Comparison of ENCODE assay signal across 16 cellular contexts in genomic region chr2:69518836-69519235, GRCh38.
DNase-seq lines count a peak whose midpoint lies in the region; ATAC-seq, FAIRE-seq and TF ChIP-seq lines count a peak whose summit lies in the region.
"Had no signal": no experiment of that assay in that cellular context is flagged by ENCODE, and none has a peak within 500 bp of the region (broad histone marks: within the 10 kb centered on the region; RNA-seq: fewer than 3 reads in every experiment).

No MANE protein-coding gene starts in this region.

- peaks cover 17% of the 10 kb centered on the region for H3K4me1 Mint-ChIP-seq in GM23338
- peaks cover 2 to 16% of the 10 kb centered on the region in 2 donors for H3K4me1 Mint-ChIP-seq in effector memory CD8-positive, alpha-beta T cell (ENCODE audit: low read depth in 2 of 2)
- H3K4me1 Mint-ChIP-seq: memory B cell had no signal

- H3K9me3 ChIP-seq in left lung: no peaks in the 10 kb centered on the region

- H3F3A ChIP-seq in GM23338 (replicated peaks; ENCODE audit: low read depth): 0 out of 2 replicates have a peak, but pooled peaks cover 3% of the 10 kb centered on the region

- DNase-seq in AG20443 (ENCODE audit: low spot score) (peak; percentile 36), GM23338 (ENCODE audit: low spot score) (peak; percentile 72), left lung (no peak), cortex of kidney (lab: John Stamatoyannopoulos, UW) (no peak), GM12891 (ENCODE audit: insufficient read length, low spot score) (no peak)
- DNase-seq in effector memory CD8-positive, alpha-beta T cell: no peak
- DNase-seq in stimulated activated CD4-positive, alpha-beta T cell treated with anti-CD3 and anti-CD28 coated beads, Interleukin-4, amount 100 ng/mL, for 24 hours: no peak
- DNase-seq: amniotic stem cell; head of caudate nucleus; IMR-90; NCI-H1105 treated with DMSO at 0.1 percent for 48 hours; NCI-H510A; stimulated activated CD4-positive, alpha-beta T cell treated with anti-CD3 and anti-CD28 coated beads, Interleukin-2, amount 100 ng/mL, for 48 hours; stimulated activated naive CD4-positive, alpha-beta T cell treated with Interleukin-2 at 50 U/mL for 16 hours had no signal

- H3K36me3 Mint-ChIP-seq in GM23338 (ENCODE audit: low read depth): peaks cover 45% of the 10 kb centered on the region
- H3K36me3 Mint-ChIP-seq in effector memory CD8-positive, alpha-beta T cell (ENCODE audit: insufficient read depth): peaks cover 77% of the 10 kb centered on the region
- H3K36me3 Mint-ChIP-seq: memory B cell had no signal

- ATAC-seq in GM23338 (peak; percentile 99), left lung (peak; percentile 36), GM19452 (IDR thresholded peaks at IDR 0.05; ENCODE audit: unreplicated experiment) (no peak)
- peak; percentile 26 for ATAC-seq in effector memory CD8-positive, alpha-beta T cell (replicated peaks)

- H3K9me2 ChIP-seq in GM23338 (ENCODE audit: insufficient read depth): no peaks in the 10 kb centered on the region

- H3K27ac Mint-ChIP-seq in GM23338: 0 out of 2 replicates have a peak overlapping the region, but pooled peaks have one; percentile 55
- peak overlapping the region in 1 of 2 donors; percentile 85 for H3K27ac Mint-ChIP-seq in effector memory CD8-positive, alpha-beta T cell
- H3K27ac Mint-ChIP-seq: memory B cell had no signal

- H3K4me3 Mint-ChIP-seq in GM23338: no peak overlapping the region
- no peak overlapping the region for H3K4me3 Mint-ChIP-seq in effector memory CD8-positive, alpha-beta T cell
- H3K4me3 Mint-ChIP-seq: memory B cell had no signal

- TF ChIP-seq POLR2A in GM12891 (IDR thresholded peaks at IDR 0.05; ENCODE audit: low read depth, low read length): no peak

- H3K36me3 ChIP-seq in GM23338 (ENCODE audit: insufficient read depth) (0 out of 2 replicates have a peak, but pooled peaks cover 5% of the 10 kb centered on the region), left lung (peaks cover 0 to 94% of the 10 kb centered on the region in 2 donors)

- no peak overlapping the region for H3K4me2 ChIP-seq in GM23338

- no peaks in the 10 kb centered on the region for H3K9me3 Mint-ChIP-seq in GM23338
- H3K9me3 Mint-ChIP-seq in effector memory CD8-positive, alpha-beta T cell: no peaks in the 10 kb centered on the region
- H3K9me3 Mint-ChIP-seq: memory B cell had no signal

- no peaks in the 10 kb centered on the region; the same call in 1 of the 2 replicates for H4K20me1 ChIP-seq in GM23338 (replicated peaks; ENCODE audit: insufficient read depth)

- TF ChIP-seq CTCF in GM23338 (conservative IDR thresholded peaks at IDR 0.05; ENCODE audit: low read depth in 2 of 2): no peak
- no peak for TF ChIP-seq CTCF in left lung (IDR thresholded peaks at IDR 0.05)

- peaks cover 3% of the 10 kb centered on the region for H3K27me3 Mint-ChIP-seq in GM23338 (ENCODE audit: insufficient read depth, low read depth, poor library complexity)
- H3K27me3 Mint-ChIP-seq in effector memory CD8-positive, alpha-beta T cell: no peaks in the 10 kb centered on the region
- H3K27me3 Mint-ChIP-seq: memory B cell had no signal

- H3K4me3 ChIP-seq in GM23338: no peak overlapping the region
- H3K4me3 ChIP-seq in left lung: no peak overlapping the region

- H3K27me3 ChIP-seq in GM23338 (ENCODE audit: insufficient read depth) (no peaks in the 10 kb centered on the region), left lung (no peaks in the 10 kb centered on the region)

- H3K79me2 ChIP-seq in GM23338 (replicated peaks; ENCODE audit: insufficient read depth): no peaks in the 10 kb centered on the region

- peaks cover 6% of the 10 kb centered on the region; the same call in 1 of the 2 replicates for H3K4me1 ChIP-seq in GM23338 (ENCODE audit: insufficient read depth)
- no peaks in the 10 kb centered on the region for H3K4me1 ChIP-seq in left lung

- no peak overlapping the region for H2AFZ ChIP-seq in GM23338

- FAIRE-seq in GM12891 (lab: Jason Lieb, UNC): no peak

- H3K27ac ChIP-seq in GM23338 (ENCODE audit: low read depth) (peak overlapping the region; percentile 86), left lung (no peak overlapping the region)

- intact Hi-C loops in left lung (cut with DNase I): no loop called here

TF ChIP-seq in GM23338, 12 proteins besides CTCF, POLR2A, EP300 and RAD21 (continues in another document):
- TF ChIP-seq ETS1 (IDR thresholded peaks at IDR 0.05) (no peak), POLR2AphosphoS5 (IDR thresholded peaks at IDR 0.05; ENCODE audit: low read depth) (no peak), EZH2 (IDR thresholded peaks at IDR 0.05; ENCODE audit: low read depth, unreplicated experiment) (no peak)

TF ChIP-seq in GM12891, 5 proteins besides CTCF, POLR2A, EP300 and RAD21:
- TF ChIP-seq TAF1 (IDR thresholded peaks at IDR 0.05; ENCODE audit: low read depth, low read length) (no peak), SPI1 (IDR thresholded peaks at IDR 0.05; ENCODE audit: low read depth, low read length) (no peak), POLR2AphosphoS5 (IDR thresholded peaks at IDR 0.05; ENCODE audit: low read depth, low read length) (no peak), POU2F2 (IDR thresholded peaks at IDR 0.05; ENCODE audit: low read depth, low read length) (no peak), PAX5 (IDR thresholded peaks at IDR 0.05; ENCODE audit: insufficient read depth, low read length, severe bottlenecking) (no peak)

Comparison
In these comparisons a context has a peak if more than half of its experiments do, and no peak if none do; other contexts are left out.
1. DNase-seq: peak in AG20443 (single experiment) and GM23338 (single experiment); none in effector memory CD8-positive, alpha-beta T cell (0 of 3), left lung (0 of 2), stimulated activated CD4-positive, alpha-beta T cell treated with anti-CD3 and anti-CD28 coated beads, Interleukin-4, amount 100 ng/mL, for 24 hours (single experiment), cortex of kidney (single experiment) and GM12891 (single experiment).